12 cellular contexts compared by ENCODE assay signal in genomic region chr2:71379086-71379485, GRCh38. TPM values are rescaled to one million over a fixed set of nuclear protein-coding genes. Genes with fewer than 3 reads are reported as not detected.
DNase-seq lines count a peak whose midpoint lies in the region; ATAC-seq, FAIRE-seq and TF ChIP-seq lines count a peak whose summit lies in the region.
"Had no signal": no experiment of that assay in that cellular context is flagged by ENCODE, and none has a peak within 500 bp of the region (broad histone marks: within the 10 kb centered on the region; RNA-seq: fewer than 3 reads in every experiment).

No MANE protein-coding gene starts in this region.

- in situ Hi-C loops in GM13977 (cut with MboI; ENCODE audit: low pct_unique_long_range_greater_than_20kb, low sequenced_read_pairs, unreplicated experiment), result no loop called here

- H3K4me3 Mint-ChIP-seq in activated T-cell treated with anti-CD3 and anti-CD28 coated beads, Interleukin-2, amount 50 U/mL, for 24 hours, result no peak overlapping the region
- H3K4me3 Mint-ChIP-seq: neural crest cell had no signal

- peaks cover 16% of the 10 kb centered on the region for H3K4me1 Mint-ChIP-seq in activated T-cell treated with anti-CD3 and anti-CD28 coated beads, Interleukin-2, amount 50 U/mL, for 24 hours (ENCODE audit: low read depth)
- H3K4me1 Mint-ChIP-seq: neural crest cell had no signal

- no peak for FAIRE-seq in RCC 7860 (lab: Jason Lieb, UNC)
- no peak for FAIRE-seq in small intestine (lab: Jason Lieb, UNC)

- H3K27me3 Mint-ChIP-seq in activated T-cell treated with anti-CD3 and anti-CD28 coated beads, Interleukin-2, amount 50 U/mL, for 24 hours, result no peaks in the 10 kb centered on the region

- H3K27ac Mint-ChIP-seq in activated T-cell treated with anti-CD3 and anti-CD28 coated beads, Interleukin-2, amount 50 U/mL, for 24 hours, result peak overlapping the region; percentile 61

- no peaks in the 10 kb centered on the region for H3K9me3 Mint-ChIP-seq in activated T-cell treated with anti-CD3 and anti-CD28 coated beads, Interleukin-2, amount 50 U/mL, for 24 hours
- H3K9me3 Mint-ChIP-seq: neural crest cell had no signal

- 20 to 63% (median 41%) methylated on average over 4 of the region's 4 CpGs for WGBS in small intestine, 3 donors

- H3K9me3 ChIP-seq in fibroblast of lung (ENCODE audit: control insufficient read depth, insufficient read depth, low read depth, low read length) (no peaks in the 10 kb centered on the region), small intestine (ENCODE audit: control insufficient read depth, low read depth) (no peaks in the 10 kb centered on the region)
- H3K9me3 ChIP-seq: BLaER1 had no signal

- no peak for DNase-seq in activated T-cell treated with anti-CD3 and anti-CD28 coated beads, Interleukin-2, amount 50 U/mL, for 24 hours
- DNase-seq in activated T-cell treated with anti-CD3 and anti-CD28 coated beads, Interleukin-2, amount 50 U/mL, for 48 hours, result no peak
- DNase-seq in RCC 7860 (ENCODE audit: low spot score) (peak; percentile 33), fibroblast of lung (ENCODE audit: low read depth in 2 of 2) (peak; percentile 84 to 89), small intestine (peak; percentile 59), GM13977 (ENCODE audit: low spot score) (no peak)
- DNase-seq in stimulated activated CD4-positive, alpha-beta T cell treated with anti-CD3 and anti-CD28 coated beads, Interleukin-2, amount 100 ng/mL, for 48 hours, result no peak
- DNase-seq: activated T-cell treated with anti-CD3 and anti-CD28 coated beads, Interleukin-2, amount 50 U/mL, for 1 hour; NCI-H1092 had no signal

- no peak for ATAC-seq in HG02763 (IDR thresholded peaks at IDR 0.05; ENCODE audit: unreplicated experiment)

- no peak overlapping the region for H3K4me3 ChIP-seq in fibroblast of lung (replicated peaks in 1 of 4; ENCODE audit: control extremely low read depth in 1 of 4, insufficient read depth in 1 of 4, low read depth in 3 of 4, low read length in 4 of 4)
- H3K4me3 ChIP-seq in small intestine (ENCODE audit: low read depth in 1 of 2, low read length in 2 of 2), result no peak overlapping the region
- H3K4me3 ChIP-seq: BLaER1 had no signal

- H4K20me1 ChIP-seq in fibroblast of lung (ENCODE audit: control insufficient read depth, extremely low read depth, insufficient read depth, low read length), result no peaks in the 10 kb centered on the region

- no peak overlapping the region for H2AFZ ChIP-seq in fibroblast of lung (ENCODE audit: low read length)

- no peak overlapping the region for H3K4me2 ChIP-seq in fibroblast of lung (ENCODE audit: extremely low read depth, insufficient read depth, low read length)
- H3K4me2 ChIP-seq: BLaER1 had no signal

- H3K79me2 ChIP-seq in fibroblast of lung (ENCODE audit: control insufficient read depth, insufficient read depth, low read length), result no peaks in the 10 kb centered on the region

- peaks cover 4% of the 10 kb centered on the region for H3K36me3 ChIP-seq in fibroblast of lung (ENCODE audit: control insufficient read depth, insufficient read depth, low read length)
- peaks cover 3 to 10% of the 10 kb centered on the region in 2 donors for H3K36me3 ChIP-seq in small intestine (ENCODE audit: control insufficient read depth in 2 of 2, insufficient read depth in 2 of 2, low read length in 2 of 2)

- H3K36me3 Mint-ChIP-seq in activated T-cell treated with anti-CD3 and anti-CD28 coated beads, Interleukin-2, amount 50 U/mL, for 24 hours (ENCODE audit: low read depth), result peaks cover 89% of the 10 kb centered on the region

- no peak for TF ChIP-seq CTCF in fibroblast of lung (conservative IDR thresholded peaks at IDR 0.05 in 1 of 2, IDR thresholded peaks at IDR 0.05 in 1 of 2; ENCODE audit: low read depth in 1 of 2, low read length in 2 of 2)
- no peak for TF ChIP-seq CTCF in GM13977 (IDR thresholded peaks at IDR 0.05; ENCODE audit: extremely low read depth, insufficient read depth, missing control alignments)

- H3K9ac ChIP-seq in fibroblast of lung (ENCODE audit: insufficient read depth, low read length), result no peak overlapping the region
- H3K9ac ChIP-seq: BLaER1 had no signal

- H3K27ac ChIP-seq in fibroblast of lung (ENCODE audit: insufficient read depth, low read length), result no peak overlapping the region
- no peak overlapping the region for H3K27ac ChIP-seq in small intestine (ENCODE audit: low read depth in 1 of 2, low read length in 1 of 2)
- H3K27ac ChIP-seq: BLaER1 had no signal

- no peaks in the 10 kb centered on the region for H3K27me3 ChIP-seq in fibroblast of lung (ENCODE audit: control insufficient read depth, insufficient read depth, low read length)
- H3K27me3 ChIP-seq in small intestine (ENCODE audit: control insufficient read depth in 2 of 2, insufficient read depth in 2 of 2, low read length in 2 of 2), result no peaks in the 10 kb centered on the region
- H3K27me3 ChIP-seq: BLaER1 had no signal

- H3K4me1 ChIP-seq in fibroblast of lung (ENCODE audit: control insufficient read depth, extremely low read depth, insufficient read depth, low read length) (peaks cover 3% of the 10 kb centered on the region), small intestine (ENCODE audit: control insufficient read depth in 2 of 2, insufficient read depth in 1 of 2, low read depth in 1 of 2, low read length in 1 of 2) (peaks cover 0 to 4% of the 10 kb centered on the region in 2 donors)
- H3K4me1 ChIP-seq: BLaER1 had no signal

RNA-seq across cellular contexts. Expression of gene ZNF638, which starts 47.5 kb away (rescaled TPM):
- 125 and 190 TPM in 2 replicates for total RNA-seq in fibroblast of lung
- 54.3 and 63.8 TPM in 2 replicates for polyA plus RNA-seq in fibroblast of lung
- polyA plus RNA-seq in fibroblast of lung (2012), result 43.4 and 44.5 TPM in 2 replicates
- polyA minus RNA-seq in fibroblast of lung (ENCODE audit: low replicate concordance), result 23.0 and 35.7 TPM in 2 replicates
- polyA plus RNA-seq in small intestine, result 100 to 1,000 TPM in 1 of 3 donors, 10 to 100 TPM in 2; 51.1 to 106 (median 54.9) TPM

Comparison
In these comparisons a context has a peak if more than half of its experiments do, and no peak if none do; other contexts are left out.
1. DNase-seq: peak in RCC 7860 (single experiment), fibroblast of lung (2 of 2) and small intestine (single experiment); none in activated T-cell treated with anti-CD3 and anti-CD28 coated beads, Interleukin-2, amount 50 U/mL, for 24 hours (single experiment), activated T-cell treated with anti-CD3 and anti-CD28 coated beads, Interleukin-2, amount 50 U/mL, for 48 hours (0 of 2), GM13977 (single experiment) and stimulated activated CD4-positive, alpha-beta T cell treated with anti-CD3 and anti-CD28 coated beads, Interleukin-2, amount 100 ng/mL, for 48 hours (0 of 2).